In the genomic region with DNA sequence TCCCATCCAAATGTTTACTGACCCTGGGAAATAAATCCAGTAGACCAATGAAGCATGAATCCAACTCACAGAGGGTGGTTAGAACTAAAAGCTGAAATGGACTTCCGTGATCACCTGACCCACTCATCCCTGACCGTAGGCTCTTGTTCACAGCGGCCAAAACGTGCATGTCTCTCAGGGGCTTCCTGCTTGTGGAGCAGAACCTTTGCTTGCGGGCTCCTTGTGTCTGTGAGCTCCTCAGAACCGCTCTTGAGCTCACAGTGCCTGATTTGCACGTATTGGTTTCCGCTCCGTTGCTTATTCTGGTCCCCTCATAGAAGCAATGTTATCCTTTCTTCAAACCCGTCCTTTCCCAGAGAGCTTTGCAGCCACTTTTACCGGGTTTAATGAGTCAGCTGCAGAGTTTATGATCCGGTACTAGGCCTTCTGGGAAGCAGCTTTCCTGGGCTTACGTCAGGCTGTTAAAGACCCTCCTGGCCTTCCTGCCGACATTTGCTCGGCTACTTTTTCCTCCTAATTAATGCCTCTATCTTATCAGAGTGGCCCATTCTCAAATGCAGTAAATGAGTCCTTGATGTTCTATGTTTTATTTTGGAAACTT, we compare ENCODE assay signal across 13 cellular contexts. TPM values are rescaled to one million over a fixed set of nuclear protein-coding genes. Genes with fewer than 3 reads are reported as not detected.
DNase-seq lines count a peak whose midpoint lies in the region; ATAC-seq and TF ChIP-seq lines count a peak whose summit lies in the region.
"Had no signal": no experiment of that assay in that cellular context is flagged by ENCODE, and none has a peak within 500 bp of the region (broad histone marks: within the 10 kb centered on the region; RNA-seq: fewer than 3 reads in every experiment).

No MANE protein-coding gene starts in this region.

- peak overlapping the region; percentile 83 for H2AK5ac ChIP-seq in IMR-90 (ENCODE audit: low read depth, low read length)

- H4K5ac ChIP-seq in IMR-90 (ENCODE audit: low read depth, low read length): no peak overlapping the region

- H3K4me1 ChIP-seq in A673 (ENCODE audit: insufficient read depth, low read length, poor library complexity, severe bottlenecking): peaks cover 47% of the 10 kb centered on the region
- H3K4me1 ChIP-seq in IMR-90 (ENCODE audit: control insufficient read depth, insufficient read depth, low read length): peaks cover 11% of the 10 kb centered on the region
- H3K4me1 ChIP-seq in right lobe of liver: peaks cover 0 to 57% (median 17%) of the 10 kb centered on the region in 4 donors

- H3K36me3 Mint-ChIP-seq in T-helper 17 cell (ENCODE audit: low read depth): no peaks in the 10 kb centered on the region

- no peak overlapping the region for H3K4me2 ChIP-seq in IMR-90 (ENCODE audit: low read depth, low read length)

- CTCF ChIA-PET in A673 (lab: Charles Lee): no interaction called here
- CTCF ChIA-PET in IMR-90 (lab: Yijun Ruan, JAX): no interaction called here

- H3K9me3 ChIP-seq in A673 (ENCODE audit: low read depth, low read length, poor library complexity, severe bottlenecking) (no peaks in the 10 kb centered on the region), IMR-90 (ENCODE audit: control insufficient read depth, insufficient read depth, low read length) (peaks cover 2% of the 10 kb centered on the region; the same call in 1 of the 2 replicates), T-helper 17 cell (ENCODE audit: control insufficient read depth, low read length, poor library complexity, severe bottlenecking) (no peaks in the 10 kb centered on the region), right lobe of liver (no peaks in the 10 kb centered on the region)
- H3K9me3 ChIP-seq: thoracic aorta had no signal

- H3K4me3 ChIP-seq in A673 (ENCODE audit: low read depth, low read length, poor library complexity, severe bottlenecking): no peak overlapping the region
- H3K4me3 ChIP-seq in IMR-90 (ENCODE audit: insufficient read depth, low read depth, low read length): no peak overlapping the region
- peak overlapping the region in 1 of 3 donors; percentile 20 for H3K4me3 ChIP-seq in right lobe of liver
- H3K4me3 ChIP-seq: thoracic aorta had no signal

- peak overlapping the region; percentile 60 for H3K27ac Mint-ChIP-seq in T-helper 17 cell

- H4K20me1 ChIP-seq in IMR-90 (ENCODE audit: insufficient read depth, low read length): no peaks in the 10 kb centered on the region

- H2BK15ac ChIP-seq in IMR-90 (ENCODE audit: low read depth, low read length): peak overlapping the region; percentile 86; the same call in 2 of the 3 replicates

- no peak overlapping the region for H3K56ac ChIP-seq in IMR-90 (ENCODE audit: extremely low read depth, insufficient read depth, low read length)

- H3K9ac ChIP-seq in IMR-90 (ENCODE audit: low read depth, low read length): no peak overlapping the region

- peak overlapping the region; percentile 74 for H2BK120ac ChIP-seq in IMR-90 (ENCODE audit: low read depth, low read length)

- no peak overlapping the region for H2BK5ac ChIP-seq in IMR-90 (ENCODE audit: low read depth, low read length, poor library complexity, severe bottlenecking)

- TF ChIP-seq CTCF in A673 (conservative IDR thresholded peaks at IDR 0.05; ENCODE audit: low read depth, low read length): no peak
- no peak for TF ChIP-seq CTCF in IMR-90 (conservative IDR thresholded peaks at IDR 0.05; ENCODE audit: low read depth, low read length)
- TF ChIP-seq CTCF in right lobe of liver (IDR thresholded peaks at IDR 0.05): no peak

- DNase-seq in A673 (ENCODE audit: low spot score) (peak; percentile 51), IMR-90 (no peak), T-helper 17 cell (no peak), right lobe of liver (no peak), DMS 273 treated with DMSO at 0.1 percent for 48 hours (lab: John Stamatoyannopoulos, UW) (no peak), NCI-H1436 treated with DMSO at 0.1 percent for 48 hours (lab: John Stamatoyannopoulos, UW) (no peak), HuH-7.5 (ENCODE audit: low spot score) (no peak)
- DNase-seq: amniotic stem cell, head of caudate nucleus, NCI-H1694 treated with DMSO at 0.1 percent for 48 hours had no signal

- H3K23ac ChIP-seq in IMR-90 (ENCODE audit: low read depth, low read length): no peak overlapping the region

- POLR2A ChIA-PET in A673 (lab: Charles Lee; ENCODE audit: low non-redundant PET): no interaction called here
- POLR2A ChIA-PET in IMR-90 (lab: Charles Lee; ENCODE audit: unreplicated experiment): interaction anchor here (0.6 kb wide), 1 partner anchor 27 kb away, joined by 3 read pairs; no protein-coding TSS in a partner anchor

- BruUV-seq in A673 (replicated peaks; lab: Mats Ljungman, UMichigan) (no TSS peak), IMR-90 (replicated peaks; lab: Mats Ljungman, UMichigan) (no TSS peak)

- TF ChIP-seq POLR2A in IMR-90 (IDR thresholded peaks at IDR 0.05; ENCODE audit: low read depth, low read length) (no peak), right lobe of liver (IDR thresholded peaks at IDR 0.05) (no peak)

- H3K27ac ChIP-seq in A673 (ENCODE audit: low read depth, low read length, poor library complexity, severe bottlenecking) (no peak overlapping the region), IMR-90 (ENCODE audit: insufficient read depth, low read length) (no peak overlapping the region), right lobe of liver (peak overlapping the region; percentile 69 to 82 (median 72))
- H3K27ac ChIP-seq: thoracic aorta had no signal

- peak overlapping the region; percentile 73; the same call in 1 of the 2 replicates for H4K91ac ChIP-seq in IMR-90 (ENCODE audit: insufficient read depth, low read depth, low read length)

- in situ Hi-C loops in IMR-90 (cut with MboI; ENCODE audit: low sequenced_read_pairs): no loop called here

- peaks cover 21% of the 10 kb centered on the region; the same call in 1 of the 2 replicates for H3K9me1 ChIP-seq in IMR-90 (ENCODE audit: insufficient read depth, low read length)

- peak overlapping the region; percentile 98 for H2BK20ac ChIP-seq in IMR-90 (ENCODE audit: low read depth, low read length)

- H3K79me1 ChIP-seq in IMR-90 (ENCODE audit: low read depth in 1 of 2, low read length in 2 of 2): 0 out of 4 replicates have a peak, but pooled peaks cover 0 to 3% of the 10 kb centered on the region in 2 experiments

- ATAC-seq in IMR-90 (ENCODE audit: low read depth) (no peak), T-helper 17 cell (no peak), right lobe of liver (peak; percentile 34 to 63 (median 60)), GM21367 (IDR thresholded peaks at IDR 0.05; ENCODE audit: unreplicated experiment) (no peak)

- H3K4me1 Mint-ChIP-seq in T-helper 17 cell: peaks cover 14% of the 10 kb centered on the region

- peak overlapping the region; percentile 47 for H2AFZ ChIP-seq in IMR-90 (replicated peaks; ENCODE audit: low read length, poor library complexity)

- TF ChIP-seq RAD21 in IMR-90 (IDR thresholded peaks at IDR 0.05; ENCODE audit: low read length): no peak

- H2AK9ac ChIP-seq in IMR-90 (replicated peaks; ENCODE audit: low read depth, low read length, poor library complexity): peak overlapping the region; percentile 3

- H3K27me3 Mint-ChIP-seq in T-helper 17 cell: no peaks in the 10 kb centered on the region

- 77% methylated on average over 7 of the region's 15 CpGs; no CpG with 5 or more reads in 1 of the 2 experiments for WGBS in IMR-90 (ENCODE audit: extremely low coverage in 2 of 2, insufficient read length in 1 of 2), 2 experiments
- WGBS in right lobe of liver (ENCODE audit: insufficient coverage, low coverage, low lambda C conversion rate, missing lambda C conversion rate): 32% methylated on average over 15 of the region's 15 CpGs

- no peaks in the 10 kb centered on the region for H3K36me3 ChIP-seq in A673 (ENCODE audit: insufficient read depth, low read length, poor library complexity, severe bottlenecking)
- no peaks in the 10 kb centered on the region for H3K36me3 ChIP-seq in IMR-90 (ENCODE audit: control insufficient read depth, insufficient read depth, low read length)
- no peaks in the 10 kb centered on the region for H3K36me3 ChIP-seq in right lobe of liver
- H3K36me3 ChIP-seq: thoracic aorta had no signal

- no peak overlapping the region for H3K4me3 Mint-ChIP-seq in T-helper 17 cell

- peak overlapping the region; percentile 46; the same call in 1 of the 2 replicates for H3K18ac ChIP-seq in IMR-90 (ENCODE audit: low read depth, low read length)

- H3K27me3 ChIP-seq in A673 (replicated peaks; ENCODE audit: insufficient read depth, low read depth, low read length, poor library complexity): no peaks in the 10 kb centered on the region
- H3K27me3 ChIP-seq in IMR-90 (ENCODE audit: control insufficient read depth, insufficient read depth, low read length): no peaks in the 10 kb centered on the region
- H3K27me3 ChIP-seq in right lobe of liver: no peaks in the 10 kb centered on the region

- intact Hi-C loops in A673 (cut with micrococcal nuclease; ENCODE audit: unreplicated experiment) (no loop called here), IMR-90 (cut with micrococcal nuclease) (no loop called here), right lobe of liver (cut with DNase I) (no loop called here)

- H3K4ac ChIP-seq in IMR-90 (ENCODE audit: low read depth, low read length): peak overlapping the region; percentile 78

- dilution Hi-C loops in IMR-90 (cut with HindIII; ENCODE audit: low sequenced_read_pairs, unreplicated experiment): no loop called here

- peak overlapping the region; percentile 27 to 40; a peak in 2 of 4 replicates for H4K8ac ChIP-seq in IMR-90 (ENCODE audit: low read depth in 2 of 2, low read length in 2 of 2)

- peak overlapping the region; percentile 44; the same call in 1 of the 2 replicates for H3K14ac ChIP-seq in IMR-90 (replicated peaks; ENCODE audit: low read depth, low read length)

TF ChIP-seq in IMR-90, 13 proteins besides CTCF, POLR2A, EP300 and RAD21 (continues in another document):
- TF ChIP-seq BHLHE40 (IDR thresholded peaks at IDR 0.05; ENCODE audit: low read depth, low read length): no peak
- no peak for TF ChIP-seq MAFK (IDR thresholded peaks at IDR 0.05; ENCODE audit: low read depth, low read length)
- TF ChIP-seq RFX5 (IDR thresholded peaks at IDR 0.05; ENCODE audit: low read depth, low read length): no peak
- TF ChIP-seq NFE2L2 (IDR thresholded peaks at IDR 0.05; ENCODE audit: low read depth, low read length): no peak
- no peak for TF ChIP-seq CHD1 (IDR thresholded peaks at IDR 0.05; ENCODE audit: low read depth, low read length)
- TF ChIP-seq RCOR1 (IDR thresholded peaks at IDR 0.05; ENCODE audit: insufficient replicate concordance, low read length): no peak
- TF ChIP-seq SMC3 (IDR thresholded peaks at IDR 0.05; ENCODE audit: low read depth, low read length): no peak
- no peak for TF ChIP-seq MAZ (IDR thresholded peaks at IDR 0.05; ENCODE audit: borderline replicate concordance, low read depth, low read length)

RNA-seq across cellular contexts. Expression of gene LIPC, which starts 35.4 kb away (rescaled TPM):
- total RNA-seq in A673 (2021) (not detected in 2 replicates), IMR-90 (2012; rRNA removed) (under 0.01 TPM in 1 of 2 replicates, not detected in the other), T-helper 17 cell (1 to 10 TPM; 1.0 to 3.2 TPM), right lobe of liver (100 to 1,000 TPM in 2 of 6 experiments, 10 to 100 TPM in 4; 31.1 to 213 (median 86.1) TPM)
- 0.07 and 0.14 TPM in 2 replicates for polyA plus RNA-seq in IMR-90 (2012; rRNA removed)
- 0.05 and 0.19 TPM in 2 replicates for polyA plus RNA-seq in IMR-90 (2012; cell fraction: cytosol; rRNA removed)
- polyA plus RNA-seq in IMR-90 (2012; cell fraction: nucleus; rRNA removed; ENCODE audit: low replicate concordance): 0.12 TPM in 1 of 2 replicates, not detected in the other
- total RNA-seq: RPMI7951, thoracic aorta had no signal

Comparison
In these comparisons a context has a peak if more than half of its experiments do, and no peak if none do; other contexts are left out.
1. H3K27ac ChIP-seq: peak in right lobe of liver (3 of 3); none in A673 (single experiment) and IMR-90 (single experiment).
2. ATAC-seq: peak in right lobe of liver (4 of 4); none in IMR-90 (single experiment), T-helper 17 cell (single experiment) and GM21367 (single experiment).
3. RNA of gene LIPC, which starts 35.4 kb away (total RNA-seq): 31.1 to 213 TPM in right lobe of liver; 1.0 to 3.2 TPM in T-helper 17 cell, under 0.01 TPM in IMR-90 and not detected in A673; every median in the first group is over 4 times any median in the second.